In the genomic region with DNA sequence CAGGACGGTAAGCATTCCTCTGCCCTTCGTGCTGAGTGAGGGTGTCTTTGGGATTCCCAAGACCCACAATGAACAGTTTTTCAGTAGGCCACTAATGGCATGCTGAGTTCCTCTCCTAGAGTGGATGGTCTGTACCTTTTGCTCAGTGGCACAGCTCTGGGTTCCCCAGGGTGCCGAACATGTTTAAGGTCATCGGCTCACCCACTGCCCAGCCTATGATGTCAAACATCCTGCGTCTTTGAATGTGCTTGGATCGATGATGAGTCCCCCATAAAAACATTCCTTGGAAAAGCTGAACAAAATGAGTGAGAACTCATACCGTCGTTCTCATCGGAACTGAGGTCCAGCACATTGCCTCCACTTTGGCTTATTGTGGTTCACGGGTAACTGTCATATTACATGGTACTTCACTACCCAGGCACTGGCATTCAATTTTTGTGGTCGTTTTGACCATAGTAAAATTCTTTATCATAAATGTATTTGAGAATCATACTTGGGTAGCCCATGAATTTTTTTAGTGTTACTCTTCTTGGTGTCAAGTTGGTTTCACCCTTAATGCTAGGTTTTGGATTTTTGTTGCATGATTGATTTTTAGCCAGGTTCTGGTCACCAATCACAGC, we compare ENCODE assay signal across 1 cellular context.
TF ChIP-seq lines count a peak whose summit lies in the region.

No MANE protein-coding gene starts in this region.

TF ChIP-seq in K562, 482 proteins besides CTCF, POLR2A, EP300 and RAD21 (continued from another document):
- TF ChIP-seq ZNF274 (IDR thresholded peaks at IDR 0.05; ENCODE audit: borderline replicate concordance, low read depth, low read length) (peak; percentile 85), CEBPG (CRISPR knock-in tag; IDR thresholded peaks at IDR 0.05) (no peak), CEBPG (tag; conservative IDR thresholded peaks at IDR 0.05 in 1 of 2, IDR thresholded peaks at IDR 0.05 in 1 of 2) (no peak), ZNF140 (CRISPR knock-in tag; IDR thresholded peaks at IDR 0.05) (no peak), NR2F6 (CRISPR knock-in tag; IDR thresholded peaks at IDR 0.05) (no peak), ARID4B (CRISPR knock-in tag; IDR thresholded peaks at IDR 0.05) (no peak), IRF9 (tag; IDR thresholded peaks at IDR 0.05) (no peak)
- TF ChIP-seq, protein P1, sequence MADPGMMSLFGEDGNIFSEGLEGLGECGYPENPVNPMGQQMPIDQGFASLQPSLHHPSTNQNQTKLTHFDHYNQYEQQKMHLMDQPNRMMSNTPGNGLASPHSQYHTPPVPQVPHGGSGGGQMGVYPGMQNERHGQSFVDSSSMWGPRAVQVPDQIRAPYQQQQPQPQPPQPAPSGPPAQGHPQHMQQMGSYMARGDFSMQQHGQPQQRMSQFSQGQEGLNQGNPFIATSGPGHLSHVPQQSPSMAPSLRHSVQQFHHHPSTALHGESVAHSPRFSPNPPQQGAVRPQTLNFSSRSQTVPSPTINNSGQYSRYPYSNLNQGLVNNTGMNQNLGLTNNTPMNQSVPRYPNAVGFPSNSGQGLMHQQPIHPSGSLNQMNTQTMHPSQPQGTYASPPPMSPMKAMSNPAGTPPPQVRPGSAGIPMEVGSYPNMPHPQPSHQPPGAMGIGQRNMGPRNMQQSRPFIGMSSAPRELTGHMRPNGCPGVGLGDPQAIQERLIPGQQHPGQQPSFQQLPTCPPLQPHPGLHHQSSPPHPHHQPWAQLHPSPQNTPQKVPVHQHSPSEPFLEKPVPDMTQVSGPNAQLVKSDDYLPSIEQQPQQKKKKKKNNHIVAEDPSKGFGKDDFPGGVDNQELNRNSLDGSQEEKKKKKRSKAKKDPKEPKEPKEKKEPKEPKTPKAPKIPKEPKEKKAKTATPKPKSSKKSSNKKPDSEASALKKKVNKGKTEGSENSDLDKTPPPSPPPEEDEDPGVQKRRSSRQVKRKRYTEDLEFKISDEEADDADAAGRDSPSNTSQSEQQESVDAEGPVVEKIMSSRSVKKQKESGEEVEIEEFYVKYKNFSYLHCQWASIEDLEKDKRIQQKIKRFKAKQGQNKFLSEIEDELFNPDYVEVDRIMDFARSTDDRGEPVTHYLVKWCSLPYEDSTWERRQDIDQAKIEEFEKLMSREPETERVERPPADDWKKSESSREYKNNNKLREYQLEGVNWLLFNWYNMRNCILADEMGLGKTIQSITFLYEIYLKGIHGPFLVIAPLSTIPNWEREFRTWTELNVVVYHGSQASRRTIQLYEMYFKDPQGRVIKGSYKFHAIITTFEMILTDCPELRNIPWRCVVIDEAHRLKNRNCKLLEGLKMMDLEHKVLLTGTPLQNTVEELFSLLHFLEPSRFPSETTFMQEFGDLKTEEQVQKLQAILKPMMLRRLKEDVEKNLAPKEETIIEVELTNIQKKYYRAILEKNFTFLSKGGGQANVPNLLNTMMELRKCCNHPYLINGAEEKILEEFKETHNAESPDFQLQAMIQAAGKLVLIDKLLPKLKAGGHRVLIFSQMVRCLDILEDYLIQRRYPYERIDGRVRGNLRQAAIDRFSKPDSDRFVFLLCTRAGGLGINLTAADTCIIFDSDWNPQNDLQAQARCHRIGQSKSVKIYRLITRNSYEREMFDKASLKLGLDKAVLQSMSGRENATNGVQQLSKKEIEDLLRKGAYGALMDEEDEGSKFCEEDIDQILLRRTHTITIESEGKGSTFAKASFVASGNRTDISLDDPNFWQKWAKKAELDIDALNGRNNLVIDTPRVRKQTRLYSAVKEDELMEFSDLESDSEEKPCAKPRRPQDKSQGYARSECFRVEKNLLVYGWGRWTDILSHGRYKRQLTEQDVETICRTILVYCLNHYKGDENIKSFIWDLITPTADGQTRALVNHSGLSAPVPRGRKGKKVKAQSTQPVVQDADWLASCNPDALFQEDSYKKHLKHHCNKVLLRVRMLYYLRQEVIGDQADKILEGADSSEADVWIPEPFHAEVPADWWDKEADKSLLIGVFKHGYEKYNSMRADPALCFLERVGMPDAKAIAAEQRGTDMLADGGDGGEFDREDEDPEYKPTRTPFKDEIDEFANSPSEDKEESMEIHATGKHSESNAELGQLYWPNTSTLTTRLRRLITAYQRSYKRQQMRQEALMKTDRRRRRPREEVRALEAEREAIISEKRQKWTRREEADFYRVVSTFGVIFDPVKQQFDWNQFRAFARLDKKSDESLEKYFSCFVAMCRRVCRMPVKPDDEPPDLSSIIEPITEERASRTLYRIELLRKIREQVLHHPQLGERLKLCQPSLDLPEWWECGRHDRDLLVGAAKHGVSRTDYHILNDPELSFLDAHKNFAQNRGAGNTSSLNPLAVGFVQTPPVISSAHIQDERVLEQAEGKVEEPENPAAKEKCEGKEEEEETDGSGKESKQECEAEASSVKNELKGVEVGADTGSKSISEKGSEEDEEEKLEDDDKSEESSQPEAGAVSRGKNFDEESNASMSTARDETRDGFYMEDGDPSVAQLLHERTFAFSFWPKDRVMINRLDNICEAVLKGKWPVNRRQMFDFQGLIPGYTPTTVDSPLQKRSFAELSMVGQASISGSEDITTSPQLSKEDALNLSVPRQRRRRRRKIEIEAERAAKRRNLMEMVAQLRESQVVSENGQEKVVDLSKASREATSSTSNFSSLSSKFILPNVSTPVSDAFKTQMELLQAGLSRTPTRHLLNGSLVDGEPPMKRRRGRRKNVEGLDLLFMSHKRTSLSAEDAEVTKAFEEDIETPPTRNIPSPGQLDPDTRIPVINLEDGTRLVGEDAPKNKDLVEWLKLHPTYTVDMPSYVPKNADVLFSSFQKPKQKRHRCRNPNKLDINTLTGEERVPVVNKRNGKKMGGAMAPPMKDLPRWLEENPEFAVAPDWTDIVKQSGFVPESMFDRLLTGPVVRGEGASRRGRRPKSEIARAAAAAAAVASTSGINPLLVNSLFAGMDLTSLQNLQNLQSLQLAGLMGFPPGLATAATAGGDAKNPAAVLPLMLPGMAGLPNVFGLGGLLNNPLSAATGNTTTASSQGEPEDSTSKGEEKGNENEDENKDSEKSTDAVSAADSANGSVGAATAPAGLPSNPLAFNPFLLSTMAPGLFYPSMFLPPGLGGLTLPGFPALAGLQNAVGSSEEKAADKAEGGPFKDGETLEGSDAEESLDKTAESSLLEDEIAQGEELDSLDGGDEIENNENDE (IDR thresholded peaks at IDR 0.05; ENCODE audit: low read depth, low read length) = no peak
